1 cellular context compared by ENCODE assay signal in the genomic region with DNA sequence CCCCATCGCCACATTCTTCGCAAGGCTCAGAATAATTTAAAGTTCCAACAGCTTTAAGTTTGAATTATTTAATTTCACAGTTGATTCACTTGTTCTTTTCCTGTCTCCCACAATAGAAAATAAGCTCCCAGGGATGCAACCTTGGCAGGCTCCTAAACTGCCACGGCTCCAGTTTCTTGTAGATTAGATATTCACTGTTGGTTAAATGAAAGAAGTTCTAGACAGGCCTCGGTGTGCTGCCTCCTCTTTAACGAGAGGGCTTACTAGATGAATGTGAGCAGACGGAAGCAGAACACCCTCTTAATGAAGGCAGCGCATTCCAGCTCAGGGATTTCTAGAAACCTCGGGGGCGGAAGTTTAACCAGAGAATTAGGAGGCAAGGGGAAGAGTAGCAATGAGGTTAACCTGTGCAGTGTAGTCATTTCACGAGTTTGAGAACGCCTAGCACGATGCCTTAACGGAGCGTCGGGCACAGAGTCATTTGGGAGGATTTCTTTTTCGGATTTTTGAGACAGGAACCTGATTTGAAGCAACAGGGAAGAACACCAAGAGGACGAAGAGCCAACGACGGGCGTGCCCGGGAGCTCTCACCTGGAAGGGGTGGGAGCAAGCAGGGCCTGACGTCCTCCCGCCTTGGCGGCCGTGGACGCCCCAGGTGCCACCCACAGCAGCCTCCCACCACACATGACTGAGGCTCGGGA.
TF ChIP-seq lines count a peak whose summit lies in the region.

No MANE protein-coding gene starts in this region.

TF ChIP-seq in HepG2, 621 proteins besides CTCF, POLR2A, EP300 and RAD21 (continued from another document and continues in another):
- TF ChIP-seq, protein P1, sequence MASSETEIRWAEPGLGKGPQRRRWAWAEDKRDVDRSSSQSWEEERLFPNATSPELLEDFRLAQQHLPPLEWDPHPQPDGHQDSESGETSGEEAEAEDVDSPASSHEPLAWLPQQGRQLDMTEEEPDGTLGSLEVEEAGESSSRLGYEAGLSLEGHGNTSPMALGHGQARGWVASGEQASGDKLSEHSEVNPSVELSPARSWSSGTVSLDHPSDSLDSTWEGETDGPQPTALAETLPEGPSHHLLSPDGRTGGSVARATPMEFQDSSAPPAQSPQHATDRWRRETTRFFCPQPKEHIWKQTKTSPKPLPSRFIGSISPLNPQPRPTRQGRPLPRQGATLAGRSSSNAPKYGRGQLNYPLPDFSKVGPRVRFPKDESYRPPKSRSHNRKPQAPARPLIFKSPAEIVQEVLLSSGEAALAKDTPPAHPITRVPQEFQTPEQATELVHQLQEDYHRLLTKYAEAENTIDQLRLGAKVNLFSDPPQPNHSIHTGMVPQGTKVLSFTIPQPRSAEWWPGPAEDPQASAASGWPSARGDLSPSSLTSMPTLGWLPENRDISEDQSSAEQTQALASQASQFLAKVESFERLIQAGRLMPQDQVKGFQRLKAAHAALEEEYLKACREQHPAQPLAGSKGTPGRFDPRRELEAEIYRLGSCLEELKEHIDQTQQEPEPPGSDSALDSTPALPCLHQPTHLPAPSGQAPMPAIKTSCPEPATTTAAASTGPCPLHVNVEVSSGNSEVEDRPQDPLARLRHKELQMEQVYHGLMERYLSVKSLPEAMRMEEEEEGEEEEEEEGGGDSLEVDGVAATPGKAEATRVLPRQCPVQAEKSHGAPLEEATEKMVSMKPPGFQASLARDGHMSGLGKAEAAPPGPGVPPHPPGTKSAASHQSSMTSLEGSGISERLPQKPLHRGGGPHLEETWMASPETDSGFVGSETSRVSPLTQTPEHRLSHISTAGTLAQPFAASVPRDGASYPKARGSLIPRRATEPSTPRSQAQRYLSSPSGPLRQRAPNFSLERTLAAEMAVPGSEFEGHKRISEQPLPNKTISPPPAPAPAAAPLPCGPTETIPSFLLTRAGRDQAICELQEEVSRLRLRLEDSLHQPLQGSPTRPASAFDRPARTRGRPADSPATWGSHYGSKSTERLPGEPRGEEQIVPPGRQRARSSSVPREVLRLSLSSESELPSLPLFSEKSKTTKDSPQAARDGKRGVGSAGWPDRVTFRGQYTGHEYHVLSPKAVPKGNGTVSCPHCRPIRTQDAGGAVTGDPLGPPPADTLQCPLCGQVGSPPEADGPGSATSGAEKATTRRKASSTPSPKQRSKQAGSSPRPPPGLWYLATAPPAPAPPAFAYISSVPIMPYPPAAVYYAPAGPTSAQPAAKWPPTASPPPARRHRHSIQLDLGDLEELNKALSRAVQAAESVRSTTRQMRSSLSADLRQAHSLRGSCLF (CRISPR knock-in tag; IDR thresholded peaks at IDR 0.05; ENCODE audit: borderline replicate concordance) = no peak
- TF ChIP-seq RFXANK (CRISPR knock-in tag; IDR thresholded peaks at IDR 0.05) (no peak), EED (CRISPR knock-in tag; IDR thresholded peaks at IDR 0.05) (no peak), ZNF543 (CRISPR knock-in tag; IDR thresholded peaks at IDR 0.05) (0 out of 2 replicates have a peak, but pooled peaks have one; percentile 11), ZNF772 (CRISPR knock-in tag; IDR thresholded peaks at IDR 0.05) (0 out of 2 replicates have a peak, but pooled peaks have one; percentile 30), ZNF747 (CRISPR knock-in tag; IDR thresholded peaks at IDR 0.05; ENCODE audit: borderline replicate concordance) (peak; percentile 71; the same call in 1 of the 2 replicates), HNF4A (CRISPR knock-in tag; IDR thresholded peaks at IDR 0.05) (no peak; the same call in 1 of the 2 replicates), GTF3A (CRISPR knock-in tag; conservative IDR thresholded peaks at IDR 0.05) (no peak), U2AF1 (optimal IDR thresholded peaks at IDR 0.05; ENCODE audit: low read depth, low read length) (no peak), THYN1 (CRISPR knock-in tag; IDR thresholded peaks at IDR 0.05; ENCODE audit: borderline replicate concordance, low read depth) (no peak), CENPBD1 (CRISPR knock-in tag; IDR thresholded peaks at IDR 0.05; ENCODE audit: borderline replicate concordance, low read depth) (peak; percentile 64; the same call in 1 of the 2 replicates), LCORL (IDR thresholded peaks at IDR 0.05) (no peak), LCORL (CRISPR knock-in tag; IDR thresholded peaks at IDR 0.05) (no peak), NFE2 (CRISPR knock-in tag; IDR thresholded peaks at IDR 0.05) (no peak), ZNF256 (CRISPR knock-in tag; conservative IDR thresholded peaks at IDR 0.05) (0 out of 2 replicates have a peak, but pooled peaks have one; percentile 53), ZNF234 (CRISPR knock-in tag; conservative IDR thresholded peaks at IDR 0.05) (no peak), ZSCAN30 (CRISPR knock-in tag; IDR thresholded peaks at IDR 0.05) (0 out of 2 replicates have a peak, but pooled peaks have one; percentile 72), BRCA1 (CRISPR knock-in tag; IDR thresholded peaks at IDR 0.05) (no peak), SOX13 (IDR thresholded peaks at IDR 0.05) (0 out of 2 replicates have a peak, but pooled peaks have one; percentile 27), SOX13 (CRISPR knock-in tag; conservative IDR thresholded peaks at IDR 0.05 in 1 of 2, IDR thresholded peaks at IDR 0.05 in 1 of 2) (no peak), MEIS2 (CRISPR knock-in tag; IDR thresholded peaks at IDR 0.05) (no peak; the same call in 1 of the 2 replicates), ZNF30 (CRISPR knock-in tag; IDR thresholded peaks at IDR 0.05) (no peak), KLF13 (CRISPR knock-in tag; IDR thresholded peaks at IDR 0.05) (no peak), ZNF383 (CRISPR knock-in tag; IDR thresholded peaks at IDR 0.05; ENCODE audit: borderline replicate concordance) (no peak), ZNF17 (CRISPR knock-in tag; IDR thresholded peaks at IDR 0.05) (no peak), ZNF143 (CRISPR knock-in tag; IDR thresholded peaks at IDR 0.05) (no peak), NFYC (CRISPR knock-in tag; IDR thresholded peaks at IDR 0.05) (no peak)
- TF ChIP-seq, protein P2, sequence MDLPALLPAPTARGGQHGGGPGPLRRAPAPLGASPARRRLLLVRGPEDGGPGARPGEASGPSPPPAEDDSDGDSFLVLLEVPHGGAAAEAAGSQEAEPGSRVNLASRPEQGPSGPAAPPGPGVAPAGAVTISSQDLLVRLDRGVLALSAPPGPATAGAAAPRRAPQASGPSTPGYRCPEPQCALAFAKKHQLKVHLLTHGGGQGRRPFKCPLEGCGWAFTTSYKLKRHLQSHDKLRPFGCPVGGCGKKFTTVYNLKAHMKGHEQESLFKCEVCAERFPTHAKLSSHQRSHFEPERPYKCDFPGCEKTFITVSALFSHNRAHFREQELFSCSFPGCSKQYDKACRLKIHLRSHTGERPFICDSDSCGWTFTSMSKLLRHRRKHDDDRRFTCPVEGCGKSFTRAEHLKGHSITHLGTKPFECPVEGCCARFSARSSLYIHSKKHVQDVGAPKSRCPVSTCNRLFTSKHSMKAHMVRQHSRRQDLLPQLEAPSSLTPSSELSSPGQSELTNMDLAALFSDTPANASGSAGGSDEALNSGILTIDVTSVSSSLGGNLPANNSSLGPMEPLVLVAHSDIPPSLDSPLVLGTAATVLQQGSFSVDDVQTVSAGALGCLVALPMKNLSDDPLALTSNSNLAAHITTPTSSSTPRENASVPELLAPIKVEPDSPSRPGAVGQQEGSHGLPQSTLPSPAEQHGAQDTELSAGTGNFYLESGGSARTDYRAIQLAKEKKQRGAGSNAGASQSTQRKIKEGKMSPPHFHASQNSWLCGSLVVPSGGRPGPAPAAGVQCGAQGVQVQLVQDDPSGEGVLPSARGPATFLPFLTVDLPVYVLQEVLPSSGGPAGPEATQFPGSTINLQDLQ (CRISPR knock-in tag; IDR thresholded peaks at IDR 0.05) = no peak
- TF ChIP-seq, protein P3, sequence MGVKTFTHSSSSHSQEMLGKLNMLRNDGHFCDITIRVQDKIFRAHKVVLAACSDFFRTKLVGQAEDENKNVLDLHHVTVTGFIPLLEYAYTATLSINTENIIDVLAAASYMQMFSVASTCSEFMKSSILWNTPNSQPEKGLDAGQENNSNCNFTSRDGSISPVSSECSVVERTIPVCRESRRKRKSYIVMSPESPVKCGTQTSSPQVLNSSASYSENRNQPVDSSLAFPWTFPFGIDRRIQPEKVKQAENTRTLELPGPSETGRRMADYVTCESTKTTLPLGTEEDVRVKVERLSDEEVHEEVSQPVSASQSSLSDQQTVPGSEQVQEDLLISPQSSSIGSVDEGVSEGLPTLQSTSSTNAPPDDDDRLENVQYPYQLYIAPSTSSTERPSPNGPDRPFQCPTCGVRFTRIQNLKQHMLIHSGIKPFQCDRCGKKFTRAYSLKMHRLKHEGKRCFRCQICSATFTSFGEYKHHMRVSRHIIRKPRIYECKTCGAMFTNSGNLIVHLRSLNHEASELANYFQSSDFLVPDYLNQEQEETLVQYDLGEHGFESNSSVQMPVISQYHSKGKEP (CRISPR knock-in tag; IDR thresholded peaks at IDR 0.05) = no peak
- TF ChIP-seq, protein P4, sequence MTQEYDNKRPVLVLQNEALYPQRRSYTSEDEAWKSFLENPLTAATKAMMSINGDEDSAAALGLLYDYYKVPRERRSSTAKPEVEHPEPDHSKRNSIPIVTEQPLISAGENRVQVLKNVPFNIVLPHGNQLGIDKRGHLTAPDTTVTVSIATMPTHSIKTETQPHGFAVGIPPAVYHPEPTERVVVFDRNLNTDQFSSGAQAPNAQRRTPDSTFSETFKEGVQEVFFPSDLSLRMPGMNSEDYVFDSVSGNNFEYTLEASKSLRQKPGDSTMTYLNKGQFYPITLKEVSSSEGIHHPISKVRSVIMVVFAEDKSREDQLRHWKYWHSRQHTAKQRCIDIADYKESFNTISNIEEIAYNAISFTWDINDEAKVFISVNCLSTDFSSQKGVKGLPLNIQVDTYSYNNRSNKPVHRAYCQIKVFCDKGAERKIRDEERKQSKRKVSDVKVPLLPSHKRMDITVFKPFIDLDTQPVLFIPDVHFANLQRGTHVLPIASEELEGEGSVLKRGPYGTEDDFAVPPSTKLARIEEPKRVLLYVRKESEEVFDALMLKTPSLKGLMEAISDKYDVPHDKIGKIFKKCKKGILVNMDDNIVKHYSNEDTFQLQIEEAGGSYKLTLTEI (CRISPR knock-in tag; conservative IDR thresholded peaks at IDR 0.05) = no peak
- TF ChIP-seq, protein P5, sequence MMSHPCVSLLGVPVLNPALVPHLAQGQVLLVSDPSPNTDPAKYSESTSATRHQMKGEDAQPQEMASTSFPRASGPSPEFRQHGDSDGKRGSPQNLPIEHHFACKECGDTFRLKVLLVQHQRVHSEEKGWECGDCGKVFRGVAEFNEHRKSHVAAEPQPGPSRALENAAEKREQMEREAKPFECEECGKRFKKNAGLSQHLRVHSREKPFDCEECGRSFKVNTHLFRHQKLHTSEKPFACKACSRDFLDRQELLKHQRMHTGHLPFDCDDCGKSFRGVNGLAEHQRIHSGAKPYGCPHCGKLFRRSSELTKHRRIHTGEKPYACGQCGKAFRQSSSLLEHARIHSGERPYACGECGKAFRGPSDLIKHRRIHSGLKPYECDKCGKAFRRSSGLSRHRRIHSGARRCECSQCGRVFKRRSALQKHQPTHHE (CRISPR knock-in tag; IDR thresholded peaks at IDR 0.05; ENCODE audit: borderline replicate concordance) = no peak
- TF ChIP-seq, protein P6, sequence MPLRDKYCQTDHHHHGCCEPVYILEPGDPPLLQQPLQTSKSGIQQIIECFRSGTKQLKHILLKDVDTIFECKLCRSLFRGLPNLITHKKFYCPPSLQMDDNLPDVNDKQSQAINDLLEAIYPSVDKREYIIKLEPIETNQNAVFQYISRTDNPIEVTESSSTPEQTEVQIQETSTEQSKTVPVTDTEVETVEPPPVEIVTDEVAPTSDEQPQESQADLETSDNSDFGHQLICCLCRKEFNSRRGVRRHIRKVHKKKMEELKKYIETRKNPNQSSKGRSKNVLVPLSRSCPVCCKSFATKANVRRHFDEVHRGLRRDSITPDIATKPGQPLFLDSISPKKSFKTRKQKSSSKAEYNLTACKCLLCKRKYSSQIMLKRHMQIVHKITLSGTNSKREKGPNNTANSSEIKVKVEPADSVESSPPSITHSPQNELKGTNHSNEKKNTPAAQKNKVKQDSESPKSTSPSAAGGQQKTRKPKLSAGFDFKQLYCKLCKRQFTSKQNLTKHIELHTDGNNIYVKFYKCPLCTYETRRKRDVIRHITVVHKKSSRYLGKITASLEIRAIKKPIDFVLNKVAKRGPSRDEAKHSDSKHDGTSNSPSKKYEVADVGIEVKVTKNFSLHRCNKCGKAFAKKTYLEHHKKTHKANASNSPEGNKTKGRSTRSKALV (CRISPR knock-in tag; IDR thresholded peaks at IDR 0.05) = peak; percentile 44; the same call in 1 of the 2 replicates
- TF ChIP-seq, protein P7, sequence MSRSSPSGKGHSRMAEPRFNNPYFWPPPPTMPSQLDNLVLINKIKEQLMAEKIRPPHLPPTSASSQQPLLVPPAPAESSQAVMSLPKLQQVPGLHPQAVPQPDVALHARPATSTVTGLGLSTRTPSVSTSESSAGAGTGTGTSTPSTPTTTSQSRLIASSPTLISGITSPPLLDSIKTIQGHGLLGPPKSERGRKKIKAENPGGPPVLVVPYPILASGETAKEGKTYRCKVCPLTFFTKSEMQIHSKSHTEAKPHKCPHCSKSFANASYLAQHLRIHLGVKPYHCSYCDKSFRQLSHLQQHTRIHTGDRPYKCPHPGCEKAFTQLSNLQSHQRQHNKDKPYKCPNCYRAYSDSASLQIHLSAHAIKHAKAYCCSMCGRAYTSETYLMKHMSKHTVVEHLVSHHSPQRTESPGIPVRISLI (CRISPR knock-in tag; IDR thresholded peaks at IDR 0.05; ENCODE audit: borderline replicate concordance) = no peak
- TF ChIP-seq, protein P8, sequence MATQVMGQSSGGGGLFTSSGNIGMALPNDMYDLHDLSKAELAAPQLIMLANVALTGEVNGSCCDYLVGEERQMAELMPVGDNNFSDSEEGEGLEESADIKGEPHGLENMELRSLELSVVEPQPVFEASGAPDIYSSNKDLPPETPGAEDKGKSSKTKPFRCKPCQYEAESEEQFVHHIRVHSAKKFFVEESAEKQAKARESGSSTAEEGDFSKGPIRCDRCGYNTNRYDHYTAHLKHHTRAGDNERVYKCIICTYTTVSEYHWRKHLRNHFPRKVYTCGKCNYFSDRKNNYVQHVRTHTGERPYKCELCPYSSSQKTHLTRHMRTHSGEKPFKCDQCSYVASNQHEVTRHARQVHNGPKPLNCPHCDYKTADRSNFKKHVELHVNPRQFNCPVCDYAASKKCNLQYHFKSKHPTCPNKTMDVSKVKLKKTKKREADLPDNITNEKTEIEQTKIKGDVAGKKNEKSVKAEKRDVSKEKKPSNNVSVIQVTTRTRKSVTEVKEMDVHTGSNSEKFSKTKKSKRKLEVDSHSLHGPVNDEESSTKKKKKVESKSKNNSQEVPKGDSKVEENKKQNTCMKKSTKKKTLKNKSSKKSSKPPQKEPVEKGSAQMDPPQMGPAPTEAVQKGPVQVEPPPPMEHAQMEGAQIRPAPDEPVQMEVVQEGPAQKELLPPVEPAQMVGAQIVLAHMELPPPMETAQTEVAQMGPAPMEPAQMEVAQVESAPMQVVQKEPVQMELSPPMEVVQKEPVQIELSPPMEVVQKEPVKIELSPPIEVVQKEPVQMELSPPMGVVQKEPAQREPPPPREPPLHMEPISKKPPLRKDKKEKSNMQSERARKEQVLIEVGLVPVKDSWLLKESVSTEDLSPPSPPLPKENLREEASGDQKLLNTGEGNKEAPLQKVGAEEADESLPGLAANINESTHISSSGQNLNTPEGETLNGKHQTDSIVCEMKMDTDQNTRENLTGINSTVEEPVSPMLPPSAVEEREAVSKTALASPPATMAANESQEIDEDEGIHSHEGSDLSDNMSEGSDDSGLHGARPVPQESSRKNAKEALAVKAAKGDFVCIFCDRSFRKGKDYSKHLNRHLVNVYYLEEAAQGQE (IDR thresholded peaks at IDR 0.05; ENCODE audit: borderline replicate concordance in 1 of 2, low read depth in 1 of 2, low read length in 2 of 2) = no peak; a peak in 1 of 4 replicates
